Comparison of ENCODE assay signal across 2 cellular contexts in the genomic region with DNA sequence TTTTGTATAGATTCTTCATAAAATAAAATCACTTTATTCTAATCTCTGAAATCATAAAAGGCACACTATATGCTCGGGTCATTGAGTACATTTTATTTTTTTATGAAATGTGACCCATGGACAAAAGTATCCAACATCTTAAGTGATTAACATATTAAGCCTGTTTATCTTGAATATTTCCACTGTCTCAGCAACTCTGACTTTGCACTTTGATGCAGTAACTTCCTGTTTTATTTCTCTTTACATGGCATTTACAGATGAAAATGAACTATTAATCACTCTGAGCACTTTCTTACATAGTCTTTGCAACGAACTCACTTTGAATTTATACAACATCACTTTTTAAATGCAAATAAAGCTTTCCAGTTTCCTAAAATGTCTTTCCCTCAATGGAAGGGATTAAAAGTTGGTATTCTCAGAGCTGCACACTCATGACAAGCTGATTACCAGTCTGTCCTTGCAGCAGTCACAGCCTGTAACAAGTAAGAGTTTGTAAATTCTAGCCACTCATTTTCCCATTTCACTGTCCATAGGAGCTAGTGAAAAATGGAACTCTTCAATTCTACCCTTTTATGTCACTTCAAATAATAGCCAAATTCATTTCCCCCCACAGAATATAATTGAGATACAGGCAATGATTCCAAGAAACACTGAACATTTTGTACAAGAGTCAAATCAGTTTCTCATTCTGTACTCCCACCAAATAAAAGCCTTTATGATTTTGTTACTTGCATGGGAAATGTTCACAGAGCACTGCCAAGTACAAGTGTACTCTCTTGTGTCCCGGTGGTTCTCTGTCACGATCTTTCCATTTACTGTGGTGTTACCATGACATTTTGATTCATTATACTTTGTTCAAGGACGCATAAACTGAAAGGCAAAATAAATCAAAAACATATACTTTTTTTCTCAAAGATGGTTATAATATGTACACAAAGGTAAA.
TF ChIP-seq lines count a peak whose summit lies in the region.

No MANE protein-coding gene starts in this region.

TF ChIP-seq in A549, 52 proteins besides CTCF, POLR2A, EP300 and RAD21 (continued from another document):
- TF ChIP-seq, protein P1, sequence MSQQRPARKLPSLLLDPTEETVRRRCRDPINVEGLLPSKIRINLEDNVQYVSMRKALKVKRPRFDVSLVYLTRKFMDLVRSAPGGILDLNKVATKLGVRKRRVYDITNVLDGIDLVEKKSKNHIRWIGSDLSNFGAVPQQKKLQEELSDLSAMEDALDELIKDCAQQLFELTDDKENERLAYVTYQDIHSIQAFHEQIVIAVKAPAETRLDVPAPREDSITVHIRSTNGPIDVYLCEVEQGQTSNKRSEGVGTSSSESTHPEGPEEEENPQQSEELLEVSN (IDR thresholded peaks at IDR 0.05; ENCODE audit: borderline replicate concordance, low read depth), result no peak
- TF ChIP-seq, protein P2, sequence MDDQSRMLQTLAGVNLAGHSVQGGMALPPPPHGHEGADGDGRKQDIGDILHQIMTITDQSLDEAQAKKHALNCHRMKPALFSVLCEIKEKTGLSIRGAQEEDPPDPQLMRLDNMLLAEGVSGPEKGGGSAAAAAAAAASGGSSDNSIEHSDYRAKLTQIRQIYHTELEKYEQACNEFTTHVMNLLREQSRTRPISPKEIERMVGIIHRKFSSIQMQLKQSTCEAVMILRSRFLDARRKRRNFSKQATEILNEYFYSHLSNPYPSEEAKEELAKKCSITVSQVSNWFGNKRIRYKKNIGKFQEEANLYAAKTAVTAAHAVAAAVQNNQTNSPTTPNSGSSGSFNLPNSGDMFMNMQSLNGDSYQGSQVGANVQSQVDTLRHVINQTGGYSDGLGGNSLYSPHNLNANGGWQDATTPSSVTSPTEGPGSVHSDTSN (IDR thresholded peaks at IDR 0.05), result no peak
- TF ChIP-seq CBX2 (IDR thresholded peaks at IDR 0.05; ENCODE audit: borderline replicate concordance, low read depth) (no peak), BHLHE40 (IDR thresholded peaks at IDR 0.05; ENCODE audit: low read depth, low read length) (no peak), CHD4 (IDR thresholded peaks at IDR 0.05; ENCODE audit: borderline replicate concordance) (no peak)
TF ChIP-seq in A549: peak in this region for 0.

TF ChIP-seq in HCT116, 20 proteins besides CTCF, POLR2A, EP300 and RAD21 (continued from another document):
- TF ChIP-seq, protein P3, sequence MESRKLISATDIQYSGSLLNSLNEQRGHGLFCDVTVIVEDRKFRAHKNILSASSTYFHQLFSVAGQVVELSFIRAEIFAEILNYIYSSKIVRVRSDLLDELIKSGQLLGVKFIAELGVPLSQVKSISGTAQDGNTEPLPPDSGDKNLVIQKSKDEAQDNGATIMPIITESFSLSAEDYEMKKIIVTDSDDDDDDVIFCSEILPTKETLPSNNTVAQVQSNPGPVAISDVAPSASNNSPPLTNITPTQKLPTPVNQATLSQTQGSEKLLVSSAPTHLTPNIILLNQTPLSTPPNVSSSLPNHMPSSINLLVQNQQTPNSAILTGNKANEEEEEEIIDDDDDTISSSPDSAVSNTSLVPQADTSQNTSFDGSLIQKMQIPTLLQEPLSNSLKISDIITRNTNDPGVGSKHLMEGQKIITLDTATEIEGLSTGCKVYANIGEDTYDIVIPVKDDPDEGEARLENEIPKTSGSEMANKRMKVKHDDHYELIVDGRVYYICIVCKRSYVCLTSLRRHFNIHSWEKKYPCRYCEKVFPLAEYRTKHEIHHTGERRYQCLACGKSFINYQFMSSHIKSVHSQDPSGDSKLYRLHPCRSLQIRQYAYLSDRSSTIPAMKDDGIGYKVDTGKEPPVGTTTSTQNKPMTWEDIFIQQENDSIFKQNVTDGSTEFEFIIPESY (IDR thresholded peaks at IDR 0.05; ENCODE audit: extremely low read depth, insufficient replicate concordance, low read length), result no peak
- TF ChIP-seq ZNF274 (IDR thresholded peaks at IDR 0.05; ENCODE audit: low read depth, low read length) (no peak), SP1 (IDR thresholded peaks at IDR 0.05; ENCODE audit: low read depth) (no peak), EZH2phosphoT487 (IDR thresholded peaks at IDR 0.05; ENCODE audit: borderline replicate concordance) (no peak), ELF1 (IDR thresholded peaks at IDR 0.05; ENCODE audit: borderline replicate concordance, low read depth) (no peak), SRF (IDR thresholded peaks at IDR 0.05; ENCODE audit: low read depth) (no peak), CEBPB (IDR thresholded peaks at IDR 0.05; ENCODE audit: low read depth) (no peak), JUND (IDR thresholded peaks at IDR 0.05) (no peak), TCF7L2 (IDR thresholded peaks at IDR 0.05; ENCODE audit: borderline replicate concordance, extremely low read depth, insufficient read depth, insufficient read length) (no peak)
- TF ChIP-seq, protein P4, sequence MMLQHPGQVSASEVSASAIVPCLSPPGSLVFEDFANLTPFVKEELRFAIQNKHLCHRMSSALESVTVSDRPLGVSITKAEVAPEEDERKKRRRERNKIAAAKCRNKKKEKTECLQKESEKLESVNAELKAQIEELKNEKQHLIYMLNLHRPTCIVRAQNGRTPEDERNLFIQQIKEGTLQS (IDR thresholded peaks at IDR 0.05), result no peak
